20 cellular contexts compared by ENCODE assay signal in the genomic region with DNA sequence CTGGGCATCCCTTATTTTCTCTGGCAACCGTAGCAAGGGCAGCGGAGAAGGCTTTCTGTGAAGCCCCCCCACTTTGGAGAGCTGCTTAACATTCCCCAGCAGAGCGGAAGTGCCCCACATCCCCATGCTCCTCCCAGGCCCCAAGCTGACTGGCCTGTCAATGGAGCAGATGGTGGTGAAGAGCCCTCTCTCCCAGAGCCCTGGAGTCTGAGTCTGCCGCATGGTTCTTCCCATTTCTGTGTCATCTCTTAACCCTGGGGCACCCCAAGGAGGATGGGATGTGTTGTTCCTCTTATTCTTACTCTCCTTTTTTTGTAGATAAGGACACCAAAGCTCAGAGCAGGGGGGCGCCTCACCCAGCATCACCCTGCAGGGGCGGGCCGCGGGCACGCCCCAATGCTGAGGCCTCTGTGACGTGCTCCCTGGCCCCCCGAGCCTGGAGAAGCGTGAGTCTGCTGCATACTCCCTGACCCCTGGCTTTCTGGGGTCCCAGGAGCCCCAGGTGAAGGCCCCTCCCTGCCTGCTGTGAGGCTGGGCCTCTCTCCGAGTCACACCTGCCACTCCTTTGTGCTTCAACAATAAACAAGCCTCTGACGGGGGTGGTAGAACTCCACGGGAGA. TPM values are rescaled to one million over a fixed set of nuclear protein-coding genes. Genes with fewer than 3 reads are reported as not detected.
DNase-seq lines count a peak whose midpoint lies in the region; ATAC-seq and TF ChIP-seq lines count a peak whose summit lies in the region.
"Had no signal": no experiment of that assay in that cellular context is flagged by ENCODE, and none has a peak within 500 bp of the region (broad histone marks: within the 10 kb centered on the region; RNA-seq: fewer than 3 reads in every experiment).

No MANE protein-coding gene starts in this region.

- peaks cover 11% of the 10 kb centered on the region for H3K4me1 Mint-ChIP-seq in glutamatergic neuron (ENCODE audit: low read depth, unreplicated experiment)
- peaks cover 5% of the 10 kb centered on the region for H3K4me1 Mint-ChIP-seq in stimulated activated naive CD8-positive, alpha-beta T cell treated with anti-CD3 and anti-CD28 coated beads, Interleukin-15, amount 100 ng/mL, for 72 hours
- H3K4me1 Mint-ChIP-seq: CD4-positive, CD25-positive, alpha-beta regulatory T cell had no signal

- H3K36me3 Mint-ChIP-seq in glutamatergic neuron (ENCODE audit: unreplicated experiment) = no peaks in the 10 kb centered on the region
- H3K36me3 Mint-ChIP-seq: CD4-positive, CD25-positive, alpha-beta regulatory T cell had no signal

- H3K27ac Mint-ChIP-seq in glutamatergic neuron (ENCODE audit: unreplicated experiment) = no peak overlapping the region
- H3K27ac Mint-ChIP-seq in stimulated activated naive CD8-positive, alpha-beta T cell treated with anti-CD3 and anti-CD28 coated beads, Interleukin-15, amount 100 ng/mL, for 72 hours = no peak overlapping the region
- H3K27ac Mint-ChIP-seq: CD4-positive, CD25-positive, alpha-beta regulatory T cell; T-helper 1 cell treated with Interleukin-12 subunit alpha and Interleukin-12 subunit beta and Interleukin-4 antibody, amounts not matched to agents 30 μg/mL and 1 μg/mL, for 36 hours had no signal

- peaks cover 4% of the 10 kb centered on the region for H3K27me3 Mint-ChIP-seq in glutamatergic neuron (ENCODE audit: unreplicated experiment)
- H3K27me3 Mint-ChIP-seq in stimulated activated naive CD8-positive, alpha-beta T cell treated with anti-CD3 and anti-CD28 coated beads, Interleukin-15, amount 100 ng/mL, for 72 hours = peaks cover 8% of the 10 kb centered on the region

- no peak for TF ChIP-seq CTCF in glutamatergic neuron (IDR thresholded peaks at IDR 0.05; ENCODE audit: partially characterized antibody, unreplicated experiment)

- no peak overlapping the region for H3K4me3 Mint-ChIP-seq in glutamatergic neuron (ENCODE audit: unreplicated experiment)
- no peak overlapping the region for H3K4me3 Mint-ChIP-seq in stimulated activated naive CD8-positive, alpha-beta T cell treated with anti-CD3 and anti-CD28 coated beads, Interleukin-15, amount 100 ng/mL, for 72 hours
- H3K4me3 Mint-ChIP-seq: CD4-positive, CD25-positive, alpha-beta regulatory T cell; T-helper 1 cell treated with Interleukin-12 subunit alpha and Interleukin-12 subunit beta and Interleukin-4 antibody, amounts not matched to agents 30 μg/mL and 1 μg/mL, for 36 hours had no signal

- ATAC-seq in stimulated activated naive CD8-positive, alpha-beta T cell treated with anti-CD3 and anti-CD28 coated beads, Interleukin-15, amount 100 ng/mL, for 72 hours = no peak
- no peak for ATAC-seq in GM21367 (IDR thresholded peaks at IDR 0.05; ENCODE audit: unreplicated experiment)
- ATAC-seq: SK-N-SH treated with all-trans-retinoic acid at 6 μM for 48 hours had no signal

- DNase-seq in NCI-H510A treated with DMSO at 0.1 percent for 48 hours (lab: John Stamatoyannopoulos, UW) (peak; percentile 23), NCI-H510A (lab: John Stamatoyannopoulos, UW) (no peak), COR-L47 (lab: John Stamatoyannopoulos, UW) (peak; percentile 65), NCI-H2171 treated with DMSO at 0.1 percent for 48 hours (lab: John Stamatoyannopoulos, UW) (peak; percentile 42), glutamatergic neuron (peak; percentile 17), SW 1271 (lab: John Stamatoyannopoulos, UW) (no peak)
- DNase-seq in stimulated activated naive CD8-positive, alpha-beta T cell treated with anti-CD3 and anti-CD28 coated beads, Interleukin-15, amount 100 ng/mL, for 72 hours = no peak
- DNase-seq: AML-193; CD4-positive, CD25-positive, alpha-beta regulatory T cell; EL; H7; KG1; NCI-H1105 treated with DMSO at 0.1 percent for 48 hours; NCI-H1930; NCI-H446; PC-9 had no signal

- no peaks in the 10 kb centered on the region for H3K9me3 Mint-ChIP-seq in glutamatergic neuron (ENCODE audit: unreplicated experiment)
- peaks cover 0 to 2% of the 10 kb centered on the region in 2 donors for H3K9me3 Mint-ChIP-seq in stimulated activated naive CD8-positive, alpha-beta T cell treated with anti-CD3 and anti-CD28 coated beads, Interleukin-15, amount 100 ng/mL, for 72 hours
- H3K9me3 Mint-ChIP-seq: CD4-positive, CD25-positive, alpha-beta regulatory T cell; T-helper 1 cell treated with Interleukin-12 subunit alpha and Interleukin-12 subunit beta and Interleukin-4 antibody, amounts not matched to agents 30 μg/mL and 1 μg/mL, for 36 hours had no signal

RNA-seq across cellular contexts. Expression of a gene that starts 35.9 kb away (rescaled TPM):
- total RNA-seq in glutamatergic neuron (ENCODE audit: unreplicated experiment) = 4.8 TPM
- total RNA-seq: CD4-positive, CD25-positive, alpha-beta regulatory T cell; M059J; PC-9 had no signal

Comparison
In these comparisons a context has a peak if more than half of its experiments do, and no peak if none do; other contexts are left out.
1. DNase-seq: peak in NCI-H510A treated with DMSO at 0.1 percent for 48 hours (single experiment), COR-L47 (single experiment), NCI-H2171 treated with DMSO at 0.1 percent for 48 hours (single experiment) and glutamatergic neuron (single experiment); none in NCI-H510A (single experiment), stimulated activated naive CD8-positive, alpha-beta T cell treated with anti-CD3 and anti-CD28 coated beads, Interleukin-15, amount 100 ng/mL, for 72 hours (0 of 2) and SW 1271 (0 of 2).